In the genomic region with DNA sequence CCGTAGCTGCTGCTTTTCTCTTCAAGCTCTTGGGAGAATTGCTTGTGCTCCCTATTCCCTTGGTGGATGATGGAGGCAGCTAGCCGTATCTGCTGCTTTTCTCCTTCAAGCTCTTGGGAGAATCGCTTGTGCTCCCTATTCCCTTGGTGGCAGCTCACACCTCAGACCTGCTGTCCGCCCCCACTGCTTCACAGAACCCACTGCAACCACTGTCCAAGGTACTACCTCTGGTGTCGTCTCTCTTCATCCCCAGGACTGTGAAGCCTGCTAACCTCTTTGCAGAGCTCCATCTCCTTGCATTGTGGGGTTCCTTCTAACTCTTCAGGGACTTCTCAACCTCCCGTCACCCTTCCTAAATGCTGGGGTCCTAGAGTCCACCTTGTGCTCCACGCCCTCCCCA, we compare ENCODE assay signal across 18 cellular contexts. TPM values are rescaled to one million over a fixed set of nuclear protein-coding genes. Genes with fewer than 3 reads are reported as not detected.
A peak's percentile ranks its signal among the peaks of the same experiment; 100 is the strongest.
DNase-seq lines count a peak whose midpoint lies in the region; ATAC-seq, FAIRE-seq and TF ChIP-seq lines count a peak whose summit lies in the region.
"Had no signal": no experiment of that assay in that cellular context is flagged by ENCODE, and none has a peak within 500 bp of the region (broad histone marks: within the 10 kb centered on the region; RNA-seq: fewer than 3 reads in every experiment).

No MANE protein-coding gene starts in this region.

- DNase-seq in GM23338 (ENCODE audit: low spot score) (no peak), astrocyte (ENCODE audit: low read depth) (no peak), substantia nigra (lab: John Stamatoyannopoulos, UW) (no peak), cerebellum (ENCODE audit: low spot score) (no peak)
- no peak for DNase-seq in stimulated activated naive CD4-positive, alpha-beta T cell (lab: John Stamatoyannopoulos, UW)
- DNase-seq: BE2C; CD4-positive, alpha-beta memory T cell; DMS153; DMS79 treated with DMSO at 0.1 percent for 48 hours; EL; HFFc6 had no signal

- peaks cover 8% of the 10 kb centered on the region; the same call in 1 of the 2 replicates for H3F3A ChIP-seq in GM23338 (replicated peaks; ENCODE audit: low read depth)

- H3K36me3 Mint-ChIP-seq in GM23338 (ENCODE audit: low read depth) (peaks cover 52% of the 10 kb centered on the region), astrocyte (ENCODE audit: low read depth, unreplicated experiment) (peaks cover 44% of the 10 kb centered on the region)

- H3K27ac Mint-ChIP-seq in GM23338 (no peak overlapping the region), astrocyte (ENCODE audit: unreplicated experiment) (no peak overlapping the region)
- H3K27ac Mint-ChIP-seq: CD4-positive, alpha-beta memory T cell; HFFc6 had no signal

- no peak overlapping the region for H3K9ac ChIP-seq in astrocyte (ENCODE audit: low read length)

- H3K79me2 ChIP-seq in GM23338 (replicated peaks; ENCODE audit: insufficient read depth) (peaks cover 32% of the 10 kb centered on the region), astrocyte (ENCODE audit: insufficient read depth, low read length) (peaks cover 48% of the 10 kb centered on the region)

- no peak overlapping the region for H2AFZ ChIP-seq in GM23338
- no peak overlapping the region for H2AFZ ChIP-seq in astrocyte (ENCODE audit: low read depth, low read length)

- H3K27me3 ChIP-seq in GM23338 (ENCODE audit: insufficient read depth) (no peaks in the 10 kb centered on the region), astrocyte (ENCODE audit: insufficient read depth, low read length) (no peaks in the 10 kb centered on the region)
- H3K27me3 ChIP-seq: BE2C had no signal

- H3K4me2 ChIP-seq in GM23338 = no peak overlapping the region
- no peak overlapping the region for H3K4me2 ChIP-seq in astrocyte (ENCODE audit: low read length)

- H3K27ac ChIP-seq in GM23338 (ENCODE audit: low read depth) (no peak overlapping the region), astrocyte (ENCODE audit: low read depth, low read length) (no peak overlapping the region), substantia nigra (ENCODE audit: low read depth, low read length, poor library complexity, severe bottlenecking) (peak overlapping the region; percentile 35)
- H3K27ac ChIP-seq: C4-2B had no signal

- H3K27me3 Mint-ChIP-seq in GM23338 (ENCODE audit: insufficient read depth, low read depth, poor library complexity) (peaks cover 3% of the 10 kb centered on the region), astrocyte (ENCODE audit: low read depth, unreplicated experiment) (no peaks in the 10 kb centered on the region)
- H3K27me3 Mint-ChIP-seq: CD4-positive, alpha-beta memory T cell had no signal

- H3K9me3 ChIP-seq in astrocyte (ENCODE audit: insufficient read depth, low read depth, low read length) = peaks cover 13% of the 10 kb centered on the region
- H3K9me3 ChIP-seq: BE2C, HAP-1 had no signal

- H3K4me1 ChIP-seq in GM23338 (ENCODE audit: insufficient read depth) (no peaks in the 10 kb centered on the region; the same call in 1 of the 2 replicates), astrocyte (ENCODE audit: insufficient read depth, low read length) (peaks cover 6% of the 10 kb centered on the region)
- H3K4me1 ChIP-seq: BE2C had no signal

- H3K4me3 ChIP-seq in GM23338 = no peak overlapping the region
- H3K4me3 ChIP-seq in astrocyte (ENCODE audit: insufficient read depth, low read depth, low read length) = no peak overlapping the region
- H3K4me3 ChIP-seq: HAP-1 had no signal

- no peak overlapping the region for H3K4me3 Mint-ChIP-seq in GM23338
- H3K4me3 Mint-ChIP-seq in astrocyte (ENCODE audit: unreplicated experiment) = peak overlapping the region; percentile 20
- H3K4me3 Mint-ChIP-seq: CD4-positive, alpha-beta memory T cell; HFFc6 had no signal

- ATAC-seq in GM23338 = no peak

- FAIRE-seq in astrocyte (lab: Jason Lieb, UNC) = no peak
- FAIRE-seq: A204.1, D721Med, G401.6, GM12892, H1 had no signal

- peaks cover 19% of the 10 kb centered on the region for H3K36me3 ChIP-seq in GM23338 (ENCODE audit: insufficient read depth)
- H3K36me3 ChIP-seq in astrocyte (ENCODE audit: insufficient read depth, low read length) = peaks cover 18% of the 10 kb centered on the region

- no peaks in the 10 kb centered on the region for H3K9me2 ChIP-seq in GM23338 (ENCODE audit: insufficient read depth)

- H3K9me3 Mint-ChIP-seq in GM23338 (no peaks in the 10 kb centered on the region; the same call in 2 of the 3 replicates), astrocyte (ENCODE audit: unreplicated experiment) (peaks cover 10% of the 10 kb centered on the region)

- H3K4me1 Mint-ChIP-seq in GM23338 (peaks cover 6% of the 10 kb centered on the region; the same call in 1 of the 3 replicates), astrocyte (ENCODE audit: low read depth, unreplicated experiment) (peaks cover 5% of the 10 kb centered on the region)

- H4K20me1 ChIP-seq in GM23338 (replicated peaks; ENCODE audit: insufficient read depth) (peaks cover 40% of the 10 kb centered on the region), astrocyte (ENCODE audit: insufficient read depth, low read length) (peaks cover 27% of the 10 kb centered on the region)

- TF ChIP-seq CTCF in GM23338 (conservative IDR thresholded peaks at IDR 0.05; ENCODE audit: low read depth in 2 of 2) = no peak
- TF ChIP-seq CTCF in astrocyte (IDR thresholded peaks at IDR 0.05; ENCODE audit: insufficient read depth, low read depth, low read length) = no peak

TF ChIP-seq in GM23338, 12 proteins besides CTCF, POLR2A, EP300 and RAD21:
- TF ChIP-seq, protein P1, sequence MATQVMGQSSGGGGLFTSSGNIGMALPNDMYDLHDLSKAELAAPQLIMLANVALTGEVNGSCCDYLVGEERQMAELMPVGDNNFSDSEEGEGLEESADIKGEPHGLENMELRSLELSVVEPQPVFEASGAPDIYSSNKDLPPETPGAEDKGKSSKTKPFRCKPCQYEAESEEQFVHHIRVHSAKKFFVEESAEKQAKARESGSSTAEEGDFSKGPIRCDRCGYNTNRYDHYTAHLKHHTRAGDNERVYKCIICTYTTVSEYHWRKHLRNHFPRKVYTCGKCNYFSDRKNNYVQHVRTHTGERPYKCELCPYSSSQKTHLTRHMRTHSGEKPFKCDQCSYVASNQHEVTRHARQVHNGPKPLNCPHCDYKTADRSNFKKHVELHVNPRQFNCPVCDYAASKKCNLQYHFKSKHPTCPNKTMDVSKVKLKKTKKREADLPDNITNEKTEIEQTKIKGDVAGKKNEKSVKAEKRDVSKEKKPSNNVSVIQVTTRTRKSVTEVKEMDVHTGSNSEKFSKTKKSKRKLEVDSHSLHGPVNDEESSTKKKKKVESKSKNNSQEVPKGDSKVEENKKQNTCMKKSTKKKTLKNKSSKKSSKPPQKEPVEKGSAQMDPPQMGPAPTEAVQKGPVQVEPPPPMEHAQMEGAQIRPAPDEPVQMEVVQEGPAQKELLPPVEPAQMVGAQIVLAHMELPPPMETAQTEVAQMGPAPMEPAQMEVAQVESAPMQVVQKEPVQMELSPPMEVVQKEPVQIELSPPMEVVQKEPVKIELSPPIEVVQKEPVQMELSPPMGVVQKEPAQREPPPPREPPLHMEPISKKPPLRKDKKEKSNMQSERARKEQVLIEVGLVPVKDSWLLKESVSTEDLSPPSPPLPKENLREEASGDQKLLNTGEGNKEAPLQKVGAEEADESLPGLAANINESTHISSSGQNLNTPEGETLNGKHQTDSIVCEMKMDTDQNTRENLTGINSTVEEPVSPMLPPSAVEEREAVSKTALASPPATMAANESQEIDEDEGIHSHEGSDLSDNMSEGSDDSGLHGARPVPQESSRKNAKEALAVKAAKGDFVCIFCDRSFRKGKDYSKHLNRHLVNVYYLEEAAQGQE (IDR thresholded peaks at IDR 0.05; ENCODE audit: unreplicated experiment) = peak; percentile 52
- TF ChIP-seq, protein P2, sequence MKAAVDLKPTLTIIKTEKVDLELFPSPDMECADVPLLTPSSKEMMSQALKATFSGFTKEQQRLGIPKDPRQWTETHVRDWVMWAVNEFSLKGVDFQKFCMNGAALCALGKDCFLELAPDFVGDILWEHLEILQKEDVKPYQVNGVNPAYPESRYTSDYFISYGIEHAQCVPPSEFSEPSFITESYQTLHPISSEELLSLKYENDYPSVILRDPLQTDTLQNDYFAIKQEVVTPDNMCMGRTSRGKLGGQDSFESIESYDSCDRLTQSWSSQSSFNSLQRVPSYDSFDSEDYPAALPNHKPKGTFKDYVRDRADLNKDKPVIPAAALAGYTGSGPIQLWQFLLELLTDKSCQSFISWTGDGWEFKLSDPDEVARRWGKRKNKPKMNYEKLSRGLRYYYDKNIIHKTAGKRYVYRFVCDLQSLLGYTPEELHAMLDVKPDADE (IDR thresholded peaks at IDR 0.05) = no peak
- TF ChIP-seq JUNB (IDR thresholded peaks at IDR 0.05; ENCODE audit: unreplicated experiment) (no peak), POLR2AphosphoS5 (IDR thresholded peaks at IDR 0.05; ENCODE audit: low read depth) (no peak), ZNF331 (CRISPR knock-in tag; IDR thresholded peaks at IDR 0.05; ENCODE audit: low read depth) (no peak)
TF ChIP-seq in GM23338: peak in this region for 1.

RNA-seq across cellular contexts. Expression of a gene that starts 4.6 kb away (rescaled TPM):
- 26.1 and 34.4 TPM in 2 replicates for total RNA-seq in GM23338 (2014; rRNA removed; shearing (Covaris generic))
- 64.2 and 66.2 TPM in 2 replicates for polyA plus RNA-seq in GM23338 (2016; fragmentation: Nextera tagmentation; extraction: Ambion mirVana)
- 34.6 and 40.9 TPM in 2 replicates for total RNA-seq in astrocyte
- 36.6 TPM for total RNA-seq in cerebellum

RNA-seq across cellular contexts. Expression of a gene that starts 21.9 kb away (rescaled TPM):
- total RNA-seq in GM23338 (2014; rRNA removed; shearing (Covaris generic)) = 27.4 and 30.3 TPM in 2 replicates
- polyA plus RNA-seq in GM23338 (2016; fragmentation: Nextera tagmentation; extraction: Ambion mirVana) = 4.3 and 4.7 TPM in 2 replicates
- total RNA-seq in astrocyte = 10.0 and 10.4 TPM in 2 replicates
- total RNA-seq in cerebellum = 20.2 TPM

RNA-seq across cellular contexts. Expression of a gene that starts 26.2 kb away (rescaled TPM):
- total RNA-seq in GM23338 (2014; rRNA removed; shearing (Covaris generic)) = 2.7 and 2.9 TPM in 2 replicates
- 0.86 and 0.99 TPM in 2 replicates for polyA plus RNA-seq in GM23338 (2016; fragmentation: Nextera tagmentation; extraction: Ambion mirVana)
- total RNA-seq in astrocyte (2.7 and 3.1 TPM in 2 replicates), cerebellum (3.7 TPM)

RNA-seq across cellular contexts. Expression of a gene that starts 52.7 kb away (rescaled TPM):
- total RNA-seq in GM23338 (2014; rRNA removed; shearing (Covaris generic)) = 6.5 and 17.7 TPM in 2 replicates
- 43.5 and 50.5 TPM in 2 replicates for polyA plus RNA-seq in GM23338 (2016; fragmentation: Nextera tagmentation; extraction: Ambion mirVana)
- total RNA-seq in astrocyte = 32.3 and 35.9 TPM in 2 replicates
- total RNA-seq in cerebellum = 2.0 TPM
